ENCODE assay signal across 20 cellular contexts in genomic region chr7:49643321-49643720, GRCh38.
A peak's percentile ranks its signal among the peaks of the same experiment; 100 is the strongest.
DNase-seq lines count a peak whose midpoint lies in the region; ATAC-seq and TF ChIP-seq lines count a peak whose summit lies in the region.
"Had no signal": no experiment of that assay in that cellular context is flagged by ENCODE, and none has a peak within 500 bp of the region (broad histone marks: within the 10 kb centered on the region; RNA-seq: fewer than 3 reads in every experiment).

No MANE protein-coding gene starts in this region.

- H3K36me3 Mint-ChIP-seq in progenitor cell of endocrine pancreas (ENCODE audit: insufficient read depth) = no peaks in the 10 kb centered on the region
- H3K36me3 Mint-ChIP-seq: activated naive CD8-positive, alpha-beta T cell; type B pancreatic cell had no signal

- DNase-seq in NCI-H1105 treated with DMSO at 0.1 percent for 48 hours (lab: John Stamatoyannopoulos, UW) = peak; percentile 46
- peak in 48 of 58 donors; percentile 1 to 79 (median 32) for DNase-seq in anterior cingulate cortex (lab: John Stamatoyannopoulos, UW)
- peak; percentile 22 to 45 for DNase-seq in hippocampal formation (lab: John Stamatoyannopoulos, UW)
- DNase-seq in progenitor cell of endocrine pancreas (ENCODE audit: low spot score, unreplicated experiment) = peak; percentile 20
- DNase-seq in spleen = no peak
- no peak for DNase-seq in stimulated activated CD4-positive, alpha-beta T cell treated with anti-CD3 and anti-CD28 coated beads, Interleukin-15, amount 100 ng/mL, for 24 hours
- DNase-seq: activated CD4-positive, CD25-positive, alpha-beta regulatory T cell; activated CD8-positive, alpha-beta T cell treated with anti-CD3 and anti-CD28 coated beads, Interleukin-2, amount 10 ng/mL, durations not matched to agents 7 days and 5 days; activated T-cell treated with anti-CD3 and anti-CD28 coated beads, Interleukin-2, amount 50 U/mL, for 48 hours; BE2C; kidney glomerular epithelial cell; NCI-H2029; NCI-H510A treated with DMSO at 0.1 percent for 48 hours; PC-3; stimulated activated naive CD8-positive, alpha-beta T cell treated with anti-CD3 and anti-CD28 coated beads, Interleukin-15, Interleukin-2, amounts not matched to agents 100 U/mL and 50 U/mL, for 24 hours had no signal

- no peak overlapping the region for H3K27ac ChIP-seq in spleen
- H3K27ac ChIP-seq: KMS-11, neutrophil had no signal

- ATAC-seq in HG02588 (IDR thresholded peaks at IDR 0.05; ENCODE audit: unreplicated experiment) = no peak
- ATAC-seq: activated CD8-positive, alpha-beta T cell treated with anti-CD3 and anti-CD28 coated beads, Interleukin-2, amount 10 ng/mL, durations not matched to agents 7 days and 5 days; PC-3; stimulated activated naive CD8-positive, alpha-beta T cell treated with anti-CD3 and anti-CD28 coated beads, Interleukin-15, Interleukin-2, amounts not matched to agents 100 U/mL and 50 U/mL, for 24 hours had no signal

- intact Hi-C loops in spleen (cut with DNase I; ENCODE audit: low total_unique reads) = no loop called here

- H3K36me3 ChIP-seq in spleen = no peaks in the 10 kb centered on the region
- H3K36me3 ChIP-seq: BE2C, neutrophil had no signal

- WGBS in spleen, 5 donors = 69 to 87% (median 73%) methylated on average over 3 to 5 of the region's 5 CpGs

- H3K27me3 Mint-ChIP-seq in progenitor cell of endocrine pancreas = no peaks in the 10 kb centered on the region

- no peak overlapping the region for H3K27ac Mint-ChIP-seq in progenitor cell of endocrine pancreas
- H3K27ac Mint-ChIP-seq: activated CD8-positive, alpha-beta T cell treated with anti-CD3 and anti-CD28 coated beads, Interleukin-2, amount 10 ng/mL, durations not matched to agents 7 days and 5 days; activated naive CD8-positive, alpha-beta T cell; type B pancreatic cell had no signal

- no peaks in the 10 kb centered on the region for H3K4me1 Mint-ChIP-seq in progenitor cell of endocrine pancreas (ENCODE audit: low read depth)

- no peaks in the 10 kb centered on the region for H3K4me1 ChIP-seq in spleen
- H3K4me1 ChIP-seq: BE2C had no signal

- no peak overlapping the region for H3K4me3 ChIP-seq in spleen

- TF ChIP-seq POLR2A in spleen (IDR thresholded peaks at IDR 0.05) = no peak

- no peak overlapping the region for H3K4me3 Mint-ChIP-seq in progenitor cell of endocrine pancreas (ENCODE audit: low read depth)
- H3K4me3 Mint-ChIP-seq: activated CD8-positive, alpha-beta T cell treated with anti-CD3 and anti-CD28 coated beads, Interleukin-2, amount 10 ng/mL, durations not matched to agents 7 days and 5 days; activated naive CD8-positive, alpha-beta T cell; type B pancreatic cell had no signal

- TF ChIP-seq CTCF in progenitor cell of endocrine pancreas (IDR thresholded peaks at IDR 0.05; ENCODE audit: unreplicated experiment) (no peak), spleen (IDR thresholded peaks at IDR 0.05 in 8 of 11, conservative IDR thresholded peaks at IDR 0.05 in 3 of 11) (no peak)

- peaks cover 0 to 6% (median 0%) of the 10 kb centered on the region in 8 donors for H3K9me3 ChIP-seq in spleen
- H3K9me3 ChIP-seq: BE2C, neutrophil had no signal

- no peaks in the 10 kb centered on the region for H3K27me3 ChIP-seq in spleen (replicated peaks in 1 of 7)
- H3K27me3 ChIP-seq: BE2C, neutrophil had no signal

- H3K9me3 Mint-ChIP-seq in progenitor cell of endocrine pancreas (ENCODE audit: low read depth) = no peaks in the 10 kb centered on the region
- H3K9me3 Mint-ChIP-seq: type B pancreatic cell had no signal

Comparison
In these comparisons a context has a peak if more than half of its experiments do, and no peak if none do; other contexts are left out.
1. DNase-seq: peak in NCI-H1105 treated with DMSO at 0.1 percent for 48 hours (single experiment), anterior cingulate cortex (48 of 58), hippocampal formation (2 of 2) and progenitor cell of endocrine pancreas (single experiment); none in spleen (single experiment) and stimulated activated CD4-positive, alpha-beta T cell treated with anti-CD3 and anti-CD28 coated beads, Interleukin-15, amount 100 ng/mL, for 24 hours (single experiment).